In genomic region chr20:1087311-1087710, GRCh38 we compare ENCODE assay signal across 15 cellular contexts. TPM values are rescaled to one million over a fixed set of nuclear protein-coding genes. Genes with fewer than 3 reads are reported as not detected.
DNase-seq lines count a peak whose midpoint lies in the region; ATAC-seq and TF ChIP-seq lines count a peak whose summit lies in the region.
"Had no signal": no experiment of that assay in that cellular context is flagged by ENCODE, and none has a peak within 500 bp of the region (broad histone marks: within the 10 kb centered on the region; RNA-seq: fewer than 3 reads in every experiment).

No MANE protein-coding gene starts in this region.

- CTCF ChIA-PET in activated naive CD4-positive, alpha-beta T cell treated with anti-CD3 and anti-CD28 coated beads for 36 hours (lab: Charles Lee), result interaction anchor here (1.1 kb wide), 1 partner anchor 21 kb away, joined by 3 read pairs; no protein-coding TSS in a partner anchor
- CTCF ChIA-PET in activated naive CD4-positive, alpha-beta T cell treated with anti-CD3 and anti-CD28 coated beads, Interleukin-2, amount 10 ng/mL, durations not matched to agents 7 days and 5 days (lab: Charles Lee), result interaction anchor here (1.2 kb wide), 1 partner anchor 21 kb away, joined by 5 read pairs; no protein-coding TSS in a partner anchor
- CTCF ChIA-PET in CD8-positive, alpha-beta memory T cell (lab: Charles Lee), result no interaction called here

- POLR2A ChIA-PET in CD8-positive, alpha-beta memory T cell (lab: Charles Lee), result no interaction called here

- no peaks in the 10 kb centered on the region for H3K27me3 ChIP-seq in MM.1S (replicated peaks; ENCODE audit: insufficient read depth, low read length)
- H3K27me3 ChIP-seq in WERI-Rb-1 (ENCODE audit: insufficient read depth, low read depth, severe bottlenecking), result no peaks in the 10 kb centered on the region
- no peaks in the 10 kb centered on the region for H3K27me3 ChIP-seq in CD8-positive, alpha-beta memory T cell (ENCODE audit: insufficient read depth, low read length, poor library complexity, severe bottlenecking)
- no peaks in the 10 kb centered on the region for H3K27me3 ChIP-seq in GM23338 (ENCODE audit: insufficient read depth)
- H3K27me3 ChIP-seq: neutrophil had no signal

- intact Hi-C loops in activated naive CD4-positive, alpha-beta T cell treated with anti-CD3 and anti-CD28 coated beads for 36 hours (cut with micrococcal nuclease), result no loop called here
- intact Hi-C loops in sciatic nerve (cut with DNase I), result no loop called here

- H3K4me1 Mint-ChIP-seq in activated naive CD4-positive, alpha-beta T cell treated with anti-CD3 and anti-CD28 coated beads for 36 hours (ENCODE audit: low read depth), result peaks cover 32% of the 10 kb centered on the region
- peaks cover 3% of the 10 kb centered on the region for H3K4me1 Mint-ChIP-seq in activated naive CD4-positive, alpha-beta T cell treated with anti-CD3 and anti-CD28 coated beads, Interleukin-2, amount 10 ng/mL, durations not matched to agents 7 days and 5 days
- H3K4me1 Mint-ChIP-seq in stimulated activated effector memory CD8-positive, alpha-beta T cell treated with anti-CD3 and anti-CD28 coated beads, Interleukin-12 subunit alpha, Interleukin-12 subunit beta, amount 100 ng/mL, for 72 hours, result no peaks in the 10 kb centered on the region
- H3K4me1 Mint-ChIP-seq in CD8-positive, alpha-beta memory T cell, result peaks cover 0 to 6% (median 0%) of the 10 kb centered on the region in 3 donors
- H3K4me1 Mint-ChIP-seq in GM23338, result peaks cover 9% of the 10 kb centered on the region; the same call in 2 of the 3 replicates
- H3K4me1 Mint-ChIP-seq: mesothelial cell of epicardium had no signal

- H3K9me3 Mint-ChIP-seq in activated naive CD4-positive, alpha-beta T cell treated with anti-CD3 and anti-CD28 coated beads for 36 hours, result peaks cover 29% of the 10 kb centered on the region
- H3K9me3 Mint-ChIP-seq in activated naive CD4-positive, alpha-beta T cell treated with anti-CD3 and anti-CD28 coated beads, Interleukin-2, amount 10 ng/mL, durations not matched to agents 7 days and 5 days, result peaks cover 39% of the 10 kb centered on the region
- H3K9me3 Mint-ChIP-seq in stimulated activated effector memory CD8-positive, alpha-beta T cell treated with anti-CD3 and anti-CD28 coated beads, Interleukin-12 subunit alpha, Interleukin-12 subunit beta, amount 100 ng/mL, for 72 hours, result peaks cover 18% of the 10 kb centered on the region
- H3K9me3 Mint-ChIP-seq in CD8-positive, alpha-beta memory T cell, result peaks cover 9 to 31% (median 18%) of the 10 kb centered on the region in 5 donors
- H3K9me3 Mint-ChIP-seq in GM23338, result peaks cover 40% of the 10 kb centered on the region

- no peak overlapping the region for H3K9ac ChIP-seq in MM.1S (ENCODE audit: low read length)

- H3K36me3 Mint-ChIP-seq in activated naive CD4-positive, alpha-beta T cell treated with anti-CD3 and anti-CD28 coated beads for 36 hours (ENCODE audit: low read depth), result peaks cover 12% of the 10 kb centered on the region
- H3K36me3 Mint-ChIP-seq in activated naive CD4-positive, alpha-beta T cell treated with anti-CD3 and anti-CD28 coated beads, Interleukin-2, amount 10 ng/mL, durations not matched to agents 7 days and 5 days, result peaks cover 6% of the 10 kb centered on the region
- no peaks in the 10 kb centered on the region for H3K36me3 Mint-ChIP-seq in stimulated activated effector memory CD8-positive, alpha-beta T cell treated with anti-CD3 and anti-CD28 coated beads, Interleukin-12 subunit alpha, Interleukin-12 subunit beta, amount 100 ng/mL, for 72 hours
- H3K36me3 Mint-ChIP-seq in CD8-positive, alpha-beta memory T cell, result peaks cover 5 to 28% (median 8%) of the 10 kb centered on the region in 3 donors
- peaks cover 9% of the 10 kb centered on the region for H3K36me3 Mint-ChIP-seq in GM23338 (ENCODE audit: low read depth)
- H3K36me3 Mint-ChIP-seq: mesothelial cell of epicardium had no signal

- H3K4me1 ChIP-seq in MM.1S (ENCODE audit: low read length) (peaks cover 43% of the 10 kb centered on the region), GM23338 (ENCODE audit: insufficient read depth) (no peaks in the 10 kb centered on the region)
- no peaks in the 10 kb centered on the region for H3K4me1 ChIP-seq in CD8-positive, alpha-beta memory T cell (ENCODE audit: insufficient read depth, low read length)
- H3K4me1 ChIP-seq: Caco-2 had no signal

- peak overlapping the region; percentile 47; the same call in 1 of the 2 replicates for H3K27ac ChIP-seq in MM.1S (ENCODE audit: low read length)
- H3K27ac ChIP-seq in WERI-Rb-1, result peak overlapping the region; percentile 74
- H3K27ac ChIP-seq in CD8-positive, alpha-beta memory T cell (ENCODE audit: low read depth, low read length), result no peak overlapping the region
- no peak overlapping the region for H3K27ac ChIP-seq in GM23338 (ENCODE audit: low read depth)
- H3K27ac ChIP-seq: neutrophil had no signal

- H4K20me1 ChIP-seq in MM.1S (ENCODE audit: insufficient read depth, low read length) (no peaks in the 10 kb centered on the region), GM23338 (replicated peaks; ENCODE audit: insufficient read depth) (no peaks in the 10 kb centered on the region)

- H3K79me2 ChIP-seq in MM.1S (ENCODE audit: low read length) (no peaks in the 10 kb centered on the region), GM23338 (replicated peaks; ENCODE audit: insufficient read depth) (no peaks in the 10 kb centered on the region)

- peak; percentile 47 for DNase-seq in activated naive CD4-positive, alpha-beta T cell treated with anti-CD3 and anti-CD28 coated beads for 36 hours
- no peak for DNase-seq in activated naive CD4-positive, alpha-beta T cell treated with anti-CD3 and anti-CD28 coated beads, Interleukin-2, amount 10 ng/mL, durations not matched to agents 7 days and 5 days
- DNase-seq in MM.1S (peak; percentile 65), WERI-Rb-1 (peak; percentile 61), GM23338 (ENCODE audit: low spot score) (no peak), sciatic nerve (ENCODE audit: low spot score) (no peak)
- no peak for DNase-seq in stimulated activated effector memory CD8-positive, alpha-beta T cell treated with anti-CD3 and anti-CD28 coated beads, Interleukin-12 subunit alpha, Interleukin-12 subunit beta, amount 100 ng/mL, for 72 hours (ENCODE audit: low spot score in 2 of 2)
- DNase-seq in CD8-positive, alpha-beta memory T cell, result no peak
- DNase-seq: activated CD4-positive, CD25-positive, alpha-beta regulatory T cell; Caco-2; effector memory CD8-positive, alpha-beta T cell had no signal

- no peak overlapping the region for H3K4me3 ChIP-seq in MM.1S (ENCODE audit: low read length)
- peak overlapping the region; percentile 6; the same call in 1 of the 2 replicates for H3K4me3 ChIP-seq in WERI-Rb-1 (ENCODE audit: low read depth, low read length)
- H3K4me3 ChIP-seq in CD8-positive, alpha-beta memory T cell (ENCODE audit: low read length), result no peak overlapping the region
- no peak overlapping the region for H3K4me3 ChIP-seq in GM23338

- H3K36me3 ChIP-seq in MM.1S (replicated peaks; ENCODE audit: insufficient read depth, low read length) (no peaks in the 10 kb centered on the region), WERI-Rb-1 (no peaks in the 10 kb centered on the region), GM23338 (ENCODE audit: insufficient read depth) (no peaks in the 10 kb centered on the region)
- H3K36me3 ChIP-seq in CD8-positive, alpha-beta memory T cell (ENCODE audit: insufficient read depth, low read length), result no peaks in the 10 kb centered on the region
- H3K36me3 ChIP-seq: neutrophil had no signal

- H3K4me2 ChIP-seq in MM.1S (ENCODE audit: low read depth, low read length) (no peak overlapping the region), GM23338 (no peak overlapping the region)

- H3K9me3 ChIP-seq in MM.1S (replicated peaks; ENCODE audit: insufficient read depth, low read length) (no peaks in the 10 kb centered on the region), WERI-Rb-1 (ENCODE audit: severe bottlenecking) (peaks cover 16% of the 10 kb centered on the region)
- no peaks in the 10 kb centered on the region for H3K9me3 ChIP-seq in CD8-positive, alpha-beta memory T cell (ENCODE audit: low read length)
- H3K9me3 ChIP-seq: Caco-2 had no signal

- H3F3A ChIP-seq in MM.1S (ENCODE audit: insufficient read depth, low read length) (peaks cover 19% of the 10 kb centered on the region), GM23338 (replicated peaks; ENCODE audit: low read depth) (no peaks in the 10 kb centered on the region)

- no peak overlapping the region for H3K4me3 Mint-ChIP-seq in activated naive CD4-positive, alpha-beta T cell treated with anti-CD3 and anti-CD28 coated beads for 36 hours
- no peak overlapping the region for H3K4me3 Mint-ChIP-seq in activated naive CD4-positive, alpha-beta T cell treated with anti-CD3 and anti-CD28 coated beads, Interleukin-2, amount 10 ng/mL, durations not matched to agents 7 days and 5 days
- H3K4me3 Mint-ChIP-seq in stimulated activated effector memory CD8-positive, alpha-beta T cell treated with anti-CD3 and anti-CD28 coated beads, Interleukin-12 subunit alpha, Interleukin-12 subunit beta, amount 100 ng/mL, for 72 hours, result no peak overlapping the region
- no peak overlapping the region for H3K4me3 Mint-ChIP-seq in CD8-positive, alpha-beta memory T cell
- no peak overlapping the region for H3K4me3 Mint-ChIP-seq in GM23338
- H3K4me3 Mint-ChIP-seq: effector memory CD8-positive, alpha-beta T cell; mesothelial cell of epicardium; T-helper 1 cell treated with Interleukin-12 subunit alpha and Interleukin-12 subunit beta and Interleukin-4 antibody, amounts not matched to agents 30 μg/mL and 1 μg/mL, for 36 hours had no signal

- H3K27ac Mint-ChIP-seq in activated naive CD4-positive, alpha-beta T cell treated with anti-CD3 and anti-CD28 coated beads for 36 hours, result peak overlapping the region; percentile 87
- H3K27ac Mint-ChIP-seq in activated naive CD4-positive, alpha-beta T cell treated with anti-CD3 and anti-CD28 coated beads, Interleukin-2, amount 10 ng/mL, durations not matched to agents 7 days and 5 days, result no peak overlapping the region
- no peak overlapping the region for H3K27ac Mint-ChIP-seq in stimulated activated effector memory CD8-positive, alpha-beta T cell treated with anti-CD3 and anti-CD28 coated beads, Interleukin-12 subunit alpha, Interleukin-12 subunit beta, amount 100 ng/mL, for 72 hours
- H3K27ac Mint-ChIP-seq in CD8-positive, alpha-beta memory T cell, result no peak overlapping the region
- no peak overlapping the region for H3K27ac Mint-ChIP-seq in GM23338
- H3K27ac Mint-ChIP-seq: effector memory CD8-positive, alpha-beta T cell; mesothelial cell of epicardium; T-helper 1 cell treated with Interleukin-12 subunit alpha and Interleukin-12 subunit beta and Interleukin-4 antibody, amounts not matched to agents 30 μg/mL and 1 μg/mL, for 36 hours had no signal

- TF ChIP-seq CTCF in MM.1S (IDR thresholded peaks at IDR 0.05; ENCODE audit: low read length) (no peak), WERI-Rb-1 (IDR thresholded peaks at IDR 0.05; ENCODE audit: low read depth, low read length) (no peak), GM23338 (conservative IDR thresholded peaks at IDR 0.05; ENCODE audit: low read depth in 2 of 2) (no peak)

- ATAC-seq in stimulated activated effector memory CD8-positive, alpha-beta T cell treated with anti-CD3 and anti-CD28 coated beads, Interleukin-12 subunit alpha, Interleukin-12 subunit beta, amount 100 ng/mL, for 72 hours, result peak; percentile 72
- ATAC-seq in GM23338 (no peak), sciatic nerve (no peak)
- ATAC-seq: effector memory CD8-positive, alpha-beta T cell; Right ventricle myocardium inferior had no signal

- H2AFZ ChIP-seq in MM.1S (ENCODE audit: low read length) (no peak overlapping the region), GM23338 (no peak overlapping the region)

- no peaks in the 10 kb centered on the region for H3K27me3 Mint-ChIP-seq in activated naive CD4-positive, alpha-beta T cell treated with anti-CD3 and anti-CD28 coated beads for 36 hours (ENCODE audit: low read depth)
- H3K27me3 Mint-ChIP-seq in activated naive CD4-positive, alpha-beta T cell treated with anti-CD3 and anti-CD28 coated beads, Interleukin-2, amount 10 ng/mL, durations not matched to agents 7 days and 5 days, result no peaks in the 10 kb centered on the region
- H3K27me3 Mint-ChIP-seq in CD8-positive, alpha-beta memory T cell, result peaks cover 0 to 2% of the 10 kb centered on the region in 2 donors
- peaks cover 2% of the 10 kb centered on the region for H3K27me3 Mint-ChIP-seq in GM23338 (ENCODE audit: insufficient read depth, low read depth, poor library complexity)
- H3K27me3 Mint-ChIP-seq: effector memory CD8-positive, alpha-beta T cell had no signal

- no peaks in the 10 kb centered on the region for H3K9me2 ChIP-seq in MM.1S (replicated peaks; ENCODE audit: insufficient read depth, low read length)
- no peaks in the 10 kb centered on the region for H3K9me2 ChIP-seq in GM23338 (ENCODE audit: insufficient read depth)

RNA-seq across cellular contexts. Expression of gene PSMF1, which starts 31.1 kb away (rescaled TPM):
- 100 to 1,000 TPM; 138 to 143 TPM for total RNA-seq in activated naive CD4-positive, alpha-beta T cell treated with anti-CD3 and anti-CD28 coated beads for 36 hours
- 100 to 1,000 TPM; 169 to 189 TPM for total RNA-seq in CD8-positive, alpha-beta memory T cell
- polyA plus RNA-seq in CD8-positive, alpha-beta memory T cell, result 185 TPM
- total RNA-seq in GM23338 (2014; rRNA removed; shearing (Covaris generic)), result 46.5 and 84.2 TPM in 2 replicates
- 70.4 and 73.7 TPM in 2 replicates for polyA plus RNA-seq in GM23338 (2016; fragmentation: Nextera tagmentation; extraction: Ambion mirVana)
- total RNA-seq in sciatic nerve, result 187 TPM

Comparison
In these comparisons a context has a peak if more than half of its experiments do, and no peak if none do; other contexts are left out.
1. DNase-seq: peak in activated naive CD4-positive, alpha-beta T cell treated with anti-CD3 and anti-CD28 coated beads for 36 hours (single experiment), MM.1S (single experiment) and WERI-Rb-1 (single experiment); none in activated naive CD4-positive, alpha-beta T cell treated with anti-CD3 and anti-CD28 coated beads, Interleukin-2, amount 10 ng/mL, durations not matched to agents 7 days and 5 days (single experiment), stimulated activated effector memory CD8-positive, alpha-beta T cell treated with anti-CD3 and anti-CD28 coated beads, Interleukin-12 subunit alpha, Interleukin-12 subunit beta, amount 100 ng/mL, for 72 hours (0 of 2), CD8-positive, alpha-beta memory T cell (0 of 5), GM23338 (single experiment) and sciatic nerve (single experiment).
2. H3K27ac ChIP-seq: peak in MM.1S (single experiment) and WERI-Rb-1 (single experiment); none in CD8-positive, alpha-beta memory T cell (single experiment) and GM23338 (single experiment).